ENCODE assay signal across 8 cellular contexts in genomic region chr2:159124931-159125467, GRCh38.
DNase-seq lines count a peak whose midpoint lies in the region; ATAC-seq and TF ChIP-seq lines count a peak whose summit lies in the region.

No MANE protein-coding gene starts in this region.

- no peaks in the 10 kb centered on the region for H3K36me3 ChIP-seq in HEK293 (ENCODE audit: control insufficient read depth in 2 of 2, insufficient read depth in 1 of 2, low read length in 2 of 2)
- H3K36me3 ChIP-seq in RWPE2 (ENCODE audit: low read depth) = 0 out of 2 replicates have a peak, but pooled peaks cover 3% of the 10 kb centered on the region

- H3K9me3 ChIP-seq in HEK293 (ENCODE audit: control insufficient read depth, insufficient read depth, low read depth, low read length) (no peaks in the 10 kb centered on the region), RWPE2 (ENCODE audit: severe bottlenecking) (no peaks in the 10 kb centered on the region)

- peaks cover 32% of the 10 kb centered on the region for H3K4me1 ChIP-seq in HEK293 (ENCODE audit: control insufficient read depth, insufficient read depth, low read length)
- H3K4me1 ChIP-seq in RWPE2 (ENCODE audit: insufficient read depth, poor library complexity, severe bottlenecking) = peaks cover 28% of the 10 kb centered on the region

- POLR2A ChIA-PET in HEK293 (lab: Yijun Ruan, JAX) = interaction anchor here (0.7 kb wide), 1 partner anchor 83 kb away, joined by 6 read pairs; no protein-coding TSS in a partner anchor
- POLR2A ChIA-PET in activated CD4-positive, alpha-beta memory T cell treated with anti-CD3 and anti-CD28 coated beads for 36 hours (lab: Charles Lee) = interaction anchor here (0.6 kb wide), 1 partner anchor 941 kb away, joined by 3 read pairs; no protein-coding TSS in a partner anchor

- peak; percentile 22; the same call in 2 of the 3 replicates for ATAC-seq in RWPE2 (ENCODE audit: low read depth)
- no peak for ATAC-seq in HG02973 (IDR thresholded peaks at IDR 0.05; ENCODE audit: unreplicated experiment)

- CTCF ChIA-PET in HEK293 (lab: Yijun Ruan, JAX) = interaction anchor here (0.7 to 1.9 kb wide), 3 partner anchors 8 to 1114 kb away, joined by 3 to 6 read pairs (median 3); no protein-coding TSS in a partner anchor
- CTCF ChIA-PET in activated CD4-positive, alpha-beta memory T cell treated with anti-CD3 and anti-CD28 coated beads for 36 hours (lab: Charles Lee) = interaction anchor here (0.9 to 1.5 kb wide), 4 partner anchors 8 to 224 kb away, joined by 3 to 4 read pairs (median 4); no protein-coding TSS in a partner anchor

- no peak overlapping the region for H3K27ac Mint-ChIP-seq in activated CD4-positive, alpha-beta memory T cell treated with anti-CD3 and anti-CD28 coated beads for 36 hours

- H3K4me3 ChIP-seq in HEK293 (ENCODE audit: low read depth, low read length) (no peak overlapping the region), RWPE2 (ENCODE audit: severe bottlenecking) (no peak overlapping the region)

- intact Hi-C loops in activated CD4-positive, alpha-beta memory T cell treated with anti-CD3 and anti-CD28 coated beads for 36 hours (cut with micrococcal nuclease) = no loop called here

- no peak for TF ChIP-seq POLR2A in erythroblast (IDR thresholded peaks at IDR 0.05; ENCODE audit: low read length)

- DNase-seq in RWPE2 (ENCODE audit: low spot score) (no peak), erythroblast (lab: John Stamatoyannopoulos, UW) (peak; percentile 31 to 60), renal cortical epithelial cell (ENCODE audit: low read depth) (peak; percentile 45)
- DNase-seq in activated CD4-positive, CD25-positive, alpha-beta regulatory T cell treated with anti-CD3 and anti-CD28 coated beads, Interleukin-2, amount 50 U/mL, for 72 hours = no peak
- no peak for DNase-seq in stimulated activated CD4-positive, alpha-beta T cell treated with anti-CD3 and anti-CD28 coated beads, Interleukin-12 subunit alpha, Interleukin-12 subunit beta, amount 100 ng/mL, for 4 hours
- no peak for DNase-seq in activated CD4-positive, alpha-beta memory T cell treated with anti-CD3 and anti-CD28 coated beads for 36 hours

- no peaks in the 10 kb centered on the region for H3K27me3 ChIP-seq in RWPE2 (ENCODE audit: insufficient read depth, poor library complexity, severe bottlenecking)

- H3K27ac ChIP-seq in HEK293 (ENCODE audit: extremely low read depth, low read depth, low read length) = peak overlapping the region; percentile 79
- peak overlapping the region; percentile 93 for H3K27ac ChIP-seq in RWPE2 (ENCODE audit: poor library complexity, severe bottlenecking)

- no peak for TF ChIP-seq CTCF in HEK293 (tag by site-specific recombination; IDR thresholded peaks at IDR 0.05)
- no peak for TF ChIP-seq CTCF in RWPE2 (IDR thresholded peaks at IDR 0.05; ENCODE audit: poor library complexity, severe bottlenecking)

- no peaks in the 10 kb centered on the region for H3K36me3 Mint-ChIP-seq in activated CD4-positive, alpha-beta memory T cell treated with anti-CD3 and anti-CD28 coated beads for 36 hours

- peaks cover 5% of the 10 kb centered on the region for H3K4me1 Mint-ChIP-seq in activated CD4-positive, alpha-beta memory T cell treated with anti-CD3 and anti-CD28 coated beads for 36 hours (ENCODE audit: low read depth)

- H3K4me3 Mint-ChIP-seq in activated CD4-positive, alpha-beta memory T cell treated with anti-CD3 and anti-CD28 coated beads for 36 hours = no peak overlapping the region

- no peaks in the 10 kb centered on the region for H3K27me3 Mint-ChIP-seq in activated CD4-positive, alpha-beta memory T cell treated with anti-CD3 and anti-CD28 coated beads for 36 hours

- H3K9me3 Mint-ChIP-seq in activated CD4-positive, alpha-beta memory T cell treated with anti-CD3 and anti-CD28 coated beads for 36 hours = no peaks in the 10 kb centered on the region

TF ChIP-seq in HEK293, 187 proteins besides CTCF, POLR2A, EP300 and RAD21:
- TF ChIP-seq ZNF391 (tag by site-specific recombination; IDR thresholded peaks at IDR 0.05; ENCODE audit: borderline replicate concordance, low read depth) (0 out of 2 replicates have a peak, but pooled peaks have one; percentile 1), SP7 (tag by site-specific recombination; IDR thresholded peaks at IDR 0.05) (0 out of 2 replicates have a peak, but pooled peaks have one; percentile 41), ZNF175 (tag by site-specific recombination; IDR thresholded peaks at IDR 0.05) (no peak), ZNF449 (tag by site-specific recombination; IDR thresholded peaks at IDR 0.05) (0 out of 2 replicates have a peak, but pooled peaks have one; percentile 48), ZNF174 (tag by site-specific recombination; IDR thresholded peaks at IDR 0.05) (no peak), ZNF335 (tag by site-specific recombination; conservative IDR thresholded peaks at IDR 0.05) (peak; percentile 32)

Comparison
In these comparisons a context has a peak if more than half of its experiments do, and no peak if none do; other contexts are left out.
1. DNase-seq: peak in erythroblast (2 of 2) and renal cortical epithelial cell (single experiment); none in RWPE2 (single experiment), activated CD4-positive, CD25-positive, alpha-beta regulatory T cell treated with anti-CD3 and anti-CD28 coated beads, Interleukin-2, amount 50 U/mL, for 72 hours (single experiment), stimulated activated CD4-positive, alpha-beta T cell treated with anti-CD3 and anti-CD28 coated beads, Interleukin-12 subunit alpha, Interleukin-12 subunit beta, amount 100 ng/mL, for 4 hours (single experiment) and activated CD4-positive, alpha-beta memory T cell treated with anti-CD3 and anti-CD28 coated beads for 36 hours (single experiment).